Comparison of ENCODE assay signal across 18 cellular contexts in the genomic region with DNA sequence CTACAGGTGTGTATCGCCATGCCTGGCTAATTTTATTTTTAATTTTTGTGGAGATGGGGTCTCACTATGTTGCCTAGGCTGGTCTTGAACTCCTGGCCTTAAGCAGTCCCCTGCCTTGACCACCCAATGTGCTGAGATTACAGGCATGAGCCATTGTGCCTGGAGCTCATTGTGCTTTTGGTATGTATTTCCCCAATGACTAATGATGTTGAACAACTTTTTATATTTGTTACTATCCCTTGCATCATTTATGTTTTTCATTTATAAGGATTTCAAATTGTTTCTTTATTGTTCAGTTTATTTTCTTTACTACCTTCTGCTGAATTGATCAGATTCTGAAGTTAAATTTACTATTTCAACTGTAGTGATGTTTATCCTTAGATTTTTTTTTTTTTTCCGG.
DNase-seq lines count a peak whose midpoint lies in the region; ATAC-seq and TF ChIP-seq lines count a peak whose summit lies in the region.
"Had no signal": no experiment of that assay in that cellular context is flagged by ENCODE, and none has a peak within 500 bp of the region (broad histone marks: within the 10 kb centered on the region; RNA-seq: fewer than 3 reads in every experiment).

No MANE protein-coding gene starts in this region.

- H3K4me3 ChIP-seq in GM23248 (no peak overlapping the region), esophagus muscularis mucosa (no peak overlapping the region)
- H3K4me3 ChIP-seq: Peyer's patch, SJCRH30 had no signal

- DNase-seq in GM23248: peak; percentile 37
- DNase-seq in WTC11 (ENCODE audit: low spot score): no peak
- DNase-seq in esophagus muscularis mucosa (ENCODE audit: extremely low spot score): peak; percentile 4
- DNase-seq in iris pigment epithelial cell (ENCODE audit: low read depth): peak; percentile 5
- DNase-seq in stimulated activated CD4-positive, alpha-beta T cell treated with anti-CD3 and anti-CD28 coated beads, Interleukin-1b, Interleukin-23, amount 100 ng/mL, for 48 hours: no peak
- no peak for DNase-seq in GM10266 (ENCODE audit: extremely low spot score)
- DNase-seq in activated naive CD4-positive, alpha-beta T cell treated with anti-CD3 and anti-CD28 coated beads, Interleukin-2, amount 50 U/mL, for 72 hours (ENCODE audit: low spot score in 2 of 2): no peak
- DNase-seq in activated naive CD8-positive, alpha-beta T cell treated with anti-CD3 and anti-CD28 coated beads for 36 hours: no peak
- DNase-seq: CD8-positive, alpha-beta memory T cell; IMR-90; Karpas-422; NCI-H1417; NCI-H187; NCI-H446; NCI-H774; Peyer's patch; SJCRH30 had no signal

- H3K4me2 ChIP-seq in GM23248 (ENCODE audit: unreplicated experiment): no peak overlapping the region

- TF ChIP-seq EP300 in esophagus muscularis mucosa (IDR thresholded peaks at IDR 0.05): no peak

- no peaks in the 10 kb centered on the region for H3K9me2 ChIP-seq in GM23248 (ENCODE audit: insufficient read depth)

- TF ChIP-seq POLR2A in esophagus muscularis mucosa (IDR thresholded peaks at IDR 0.05; ENCODE audit: low read depth): no peak

- H3K27me3 ChIP-seq in GM23248 (replicated peaks; ENCODE audit: insufficient read depth) (0 out of 2 replicates have a peak, but pooled peaks cover 6% of the 10 kb centered on the region), esophagus muscularis mucosa (no peaks in the 10 kb centered on the region)
- H3K27me3 ChIP-seq: Peyer's patch, SJCRH30 had no signal

- POLR2A ChIA-PET in WTC11 (lab: Charles Lee): no interaction called here

- H3K9me3 ChIP-seq in GM23248 (ENCODE audit: low read depth) (no peaks in the 10 kb centered on the region), esophagus muscularis mucosa (no peaks in the 10 kb centered on the region)
- H3K9me3 ChIP-seq: Peyer's patch, SJCRH30 had no signal

- CTCF ChIA-PET in WTC11 (lab: Charles Lee): no interaction called here

- TF ChIP-seq CTCF in WTC11 (IDR thresholded peaks at IDR 0.05) (no peak), esophagus muscularis mucosa (IDR thresholded peaks at IDR 0.05) (no peak), GM10266 (IDR thresholded peaks at IDR 0.05; ENCODE audit: control insufficient read depth, insufficient read depth, low read depth, missing control alignments) (no peak)

- no peaks in the 10 kb centered on the region for H3F3A ChIP-seq in GM23248 (ENCODE audit: insufficient read depth)

- no peak overlapping the region for H2AFZ ChIP-seq in GM23248

- H3K27ac Mint-ChIP-seq in WTC11: peak overlapping the region; percentile 45; the same call in 1 of the 2 replicates
- no peak overlapping the region for H3K27ac Mint-ChIP-seq in activated naive CD4-positive, alpha-beta T cell treated with anti-CD3 and anti-CD28 coated beads, Interleukin-2, amount 50 U/mL, for 72 hours
- H3K27ac Mint-ChIP-seq in activated naive CD8-positive, alpha-beta T cell treated with anti-CD3 and anti-CD28 coated beads for 36 hours: no peak overlapping the region
- H3K27ac Mint-ChIP-seq: CD8-positive, alpha-beta memory T cell had no signal

- in situ Hi-C loops in GM23248 (cut with MboI): no loop called here

- 34 to 39% methylated on average over 2 of the region's 2 CpGs for whole genome bisulfite sequencing in GM23248 (ENCODE audit: low coverage in 1 of 2, low lambda C conversion rate in 2 of 2, missing lambda C conversion rate in 2 of 2), 2 experiments
- WGBS in esophagus muscularis mucosa: 98% methylated on average over 2 of the region's 2 CpGs

- peaks cover 15% of the 10 kb centered on the region for H3K4me1 ChIP-seq in GM23248 (ENCODE audit: insufficient read depth)
- H3K4me1 ChIP-seq in esophagus muscularis mucosa: no peaks in the 10 kb centered on the region
- H3K4me1 ChIP-seq: Peyer's patch, SJCRH30 had no signal

- no peaks in the 10 kb centered on the region for H3K27me3 Mint-ChIP-seq in WTC11 (ENCODE audit: low read depth)
- peaks cover 6% of the 10 kb centered on the region for H3K27me3 Mint-ChIP-seq in activated naive CD8-positive, alpha-beta T cell treated with anti-CD3 and anti-CD28 coated beads for 36 hours

- no peaks in the 10 kb centered on the region for H3K36me3 ChIP-seq in GM23248 (ENCODE audit: low read depth)
- no peaks in the 10 kb centered on the region for H3K36me3 ChIP-seq in esophagus muscularis mucosa
- H3K36me3 ChIP-seq: Peyer's patch had no signal

- intact Hi-C loops in esophagus muscularis mucosa (cut with DNase I): no loop called here

- H3K9ac ChIP-seq in GM23248: no peak overlapping the region

- H3K36me3 Mint-ChIP-seq in WTC11: no peaks in the 10 kb centered on the region
- no peaks in the 10 kb centered on the region for H3K36me3 Mint-ChIP-seq in activated naive CD4-positive, alpha-beta T cell treated with anti-CD3 and anti-CD28 coated beads, Interleukin-2, amount 50 U/mL, for 72 hours
- no peaks in the 10 kb centered on the region for H3K36me3 Mint-ChIP-seq in activated naive CD8-positive, alpha-beta T cell treated with anti-CD3 and anti-CD28 coated beads for 36 hours
- H3K36me3 Mint-ChIP-seq: CD8-positive, alpha-beta memory T cell had no signal

- no peak for ATAC-seq in WTC11
- ATAC-seq in activated naive CD4-positive, alpha-beta T cell treated with anti-CD3 and anti-CD28 coated beads, Interleukin-2, amount 50 U/mL, for 72 hours: no peak

- peak overlapping the region; percentile 26 for H3K27ac ChIP-seq in GM23248
- no peak overlapping the region for H3K27ac ChIP-seq in esophagus muscularis mucosa (replicated peaks in 1 of 4)
- H3K27ac ChIP-seq: C4-2B, Peyer's patch, SJCRH30 had no signal

- H3K9me3 Mint-ChIP-seq in WTC11: no peaks in the 10 kb centered on the region; the same call in 1 of the 2 replicates
- H3K9me3 Mint-ChIP-seq in activated naive CD4-positive, alpha-beta T cell treated with anti-CD3 and anti-CD28 coated beads, Interleukin-2, amount 50 U/mL, for 72 hours: no peaks in the 10 kb centered on the region
- H3K9me3 Mint-ChIP-seq in activated naive CD8-positive, alpha-beta T cell treated with anti-CD3 and anti-CD28 coated beads for 36 hours: no peaks in the 10 kb centered on the region
- H3K9me3 Mint-ChIP-seq: CD8-positive, alpha-beta memory T cell had no signal

- no peaks in the 10 kb centered on the region for H4K20me1 ChIP-seq in GM23248 (ENCODE audit: insufficient read depth)

- H3K4me3 Mint-ChIP-seq in WTC11: no peak overlapping the region
- H3K4me3 Mint-ChIP-seq in activated naive CD8-positive, alpha-beta T cell treated with anti-CD3 and anti-CD28 coated beads for 36 hours: no peak overlapping the region
- H3K4me3 Mint-ChIP-seq: CD8-positive, alpha-beta memory T cell had no signal

- H3K4me1 Mint-ChIP-seq in WTC11: peaks cover 25% of the 10 kb centered on the region
- H3K4me1 Mint-ChIP-seq in activated naive CD8-positive, alpha-beta T cell treated with anti-CD3 and anti-CD28 coated beads for 36 hours: no peaks in the 10 kb centered on the region
- H3K4me1 Mint-ChIP-seq: CD8-positive, alpha-beta memory T cell had no signal

- H3K79me2 ChIP-seq in GM23248 (ENCODE audit: insufficient read depth): no peaks in the 10 kb centered on the region

TF ChIP-seq in WTC11, 78 proteins besides CTCF, POLR2A, EP300 and RAD21 (continues in another document):
- TF ChIP-seq, protein P1, sequence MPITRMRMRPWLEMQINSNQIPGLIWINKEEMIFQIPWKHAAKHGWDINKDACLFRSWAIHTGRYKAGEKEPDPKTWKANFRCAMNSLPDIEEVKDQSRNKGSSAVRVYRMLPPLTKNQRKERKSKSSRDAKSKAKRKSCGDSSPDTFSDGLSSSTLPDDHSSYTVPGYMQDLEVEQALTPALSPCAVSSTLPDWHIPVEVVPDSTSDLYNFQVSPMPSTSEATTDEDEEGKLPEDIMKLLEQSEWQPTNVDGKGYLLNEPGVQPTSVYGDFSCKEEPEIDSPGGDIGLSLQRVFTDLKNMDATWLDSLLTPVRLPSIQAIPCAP (CRISPR knock-in tag; IDR thresholded peaks at IDR 0.05): no peak
- TF ChIP-seq NFATC4 (CRISPR knock-in tag; IDR thresholded peaks at IDR 0.05) (no peak), ATF1 (CRISPR knock-in tag; IDR thresholded peaks at IDR 0.05) (no peak), ZNF263 (CRISPR knock-in tag; IDR thresholded peaks at IDR 0.05; ENCODE audit: low read depth) (no peak), TCF7 (CRISPR knock-in tag; IDR thresholded peaks at IDR 0.05; ENCODE audit: low read depth) (no peak), RELA (CRISPR knock-in tag; IDR thresholded peaks at IDR 0.05; ENCODE audit: borderline replicate concordance) (no peak), ZNF671 (CRISPR knock-in tag; IDR thresholded peaks at IDR 0.05) (no peak), NR2C2 (CRISPR knock-in tag; IDR thresholded peaks at IDR 0.05) (no peak)
- TF ChIP-seq, protein P2, sequence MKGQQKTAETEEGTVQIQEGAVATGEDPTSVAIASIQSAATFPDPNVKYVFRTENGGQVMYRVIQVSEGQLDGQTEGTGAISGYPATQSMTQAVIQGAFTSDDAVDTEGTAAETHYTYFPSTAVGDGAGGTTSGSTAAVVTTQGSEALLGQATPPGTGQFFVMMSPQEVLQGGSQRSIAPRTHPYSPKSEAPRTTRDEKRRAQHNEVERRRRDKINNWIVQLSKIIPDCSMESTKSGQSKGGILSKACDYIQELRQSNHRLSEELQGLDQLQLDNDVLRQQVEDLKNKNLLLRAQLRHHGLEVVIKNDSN (CRISPR knock-in tag; IDR thresholded peaks at IDR 0.05): no peak
- TF ChIP-seq, protein P3, sequence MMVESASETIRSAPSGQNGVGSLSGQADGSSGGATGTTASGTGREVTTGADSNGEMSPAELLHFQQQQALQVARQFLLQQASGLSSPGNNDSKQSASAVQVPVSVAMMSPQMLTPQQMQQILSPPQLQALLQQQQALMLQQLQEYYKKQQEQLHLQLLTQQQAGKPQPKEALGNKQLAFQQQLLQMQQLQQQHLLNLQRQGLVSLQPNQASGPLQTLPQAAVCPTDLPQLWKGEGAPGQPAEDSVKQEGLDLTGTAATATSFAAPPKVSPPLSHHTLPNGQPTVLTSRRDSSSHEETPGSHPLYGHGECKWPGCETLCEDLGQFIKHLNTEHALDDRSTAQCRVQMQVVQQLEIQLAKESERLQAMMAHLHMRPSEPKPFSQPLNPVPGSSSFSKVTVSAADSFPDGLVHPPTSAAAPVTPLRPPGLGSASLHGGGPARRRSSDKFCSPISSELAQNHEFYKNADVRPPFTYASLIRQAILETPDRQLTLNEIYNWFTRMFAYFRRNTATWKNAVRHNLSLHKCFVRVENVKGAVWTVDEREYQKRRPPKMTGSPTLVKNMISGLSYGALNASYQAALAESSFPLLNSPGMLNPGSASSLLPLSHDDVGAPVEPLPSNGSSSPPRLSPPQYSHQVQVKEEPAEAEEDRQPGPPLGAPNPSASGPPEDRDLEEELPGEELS (CRISPR knock-in tag; IDR thresholded peaks at IDR 0.05): no peak

Comparison
In these comparisons a context has a peak if more than half of its experiments do, and no peak if none do; other contexts are left out.
1. DNase-seq: peak in GM23248 (single experiment), esophagus muscularis mucosa (single experiment) and iris pigment epithelial cell (single experiment); none in WTC11 (single experiment), stimulated activated CD4-positive, alpha-beta T cell treated with anti-CD3 and anti-CD28 coated beads, Interleukin-1b, Interleukin-23, amount 100 ng/mL, for 48 hours (single experiment), GM10266 (single experiment), activated naive CD4-positive, alpha-beta T cell treated with anti-CD3 and anti-CD28 coated beads, Interleukin-2, amount 50 U/mL, for 72 hours (0 of 2) and activated naive CD8-positive, alpha-beta T cell treated with anti-CD3 and anti-CD28 coated beads for 36 hours (single experiment).